In the genomic region with DNA sequence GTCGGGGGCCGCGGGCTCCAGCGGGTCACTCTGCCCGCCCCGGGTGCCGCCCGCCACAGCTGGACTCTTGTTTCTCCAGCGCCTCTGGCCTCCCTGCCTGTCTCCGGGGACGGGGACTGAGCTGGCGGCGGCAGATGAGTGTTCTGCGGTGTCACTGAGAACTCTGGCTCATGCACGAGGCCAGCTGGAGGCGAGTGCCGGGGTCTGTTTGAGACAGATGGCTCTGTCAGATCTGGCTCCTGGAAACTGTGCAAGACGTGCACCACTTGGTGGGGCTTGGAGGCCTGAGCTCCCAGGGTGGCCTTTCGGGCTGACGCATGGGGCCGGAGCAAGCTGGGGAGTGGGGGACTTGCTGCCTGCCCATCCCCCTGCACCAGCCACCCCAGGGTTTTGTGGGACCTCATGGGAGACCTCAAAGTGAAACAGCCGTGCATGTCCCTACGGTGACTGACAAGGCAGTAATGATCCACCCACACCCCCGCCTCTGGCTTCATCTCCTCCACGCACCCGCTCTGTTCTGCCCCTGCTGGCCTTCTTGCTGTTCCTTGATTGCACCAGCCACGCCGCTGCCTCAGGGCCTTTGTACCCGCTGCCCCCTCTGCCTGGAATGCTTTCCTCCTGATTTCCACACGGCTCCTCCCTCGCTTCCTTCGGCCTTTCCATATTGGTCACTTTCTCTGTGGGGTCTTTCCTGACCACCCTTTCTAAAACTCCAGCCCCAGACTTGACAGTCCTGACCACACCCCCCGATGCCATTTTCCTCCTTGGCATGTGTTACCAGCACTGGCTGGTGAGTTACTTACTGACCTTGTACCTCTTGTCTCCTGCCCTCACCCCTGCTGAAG, we compare ENCODE assay signal across 11 cellular contexts.
DNase-seq lines count a peak whose midpoint lies in the region; ATAC-seq and TF ChIP-seq lines count a peak whose summit lies in the region.
"Had no signal": no experiment of that assay in that cellular context is flagged by ENCODE, and none has a peak within 500 bp of the region (broad histone marks: within the 10 kb centered on the region; RNA-seq: fewer than 3 reads in every experiment).

No MANE protein-coding gene starts in this region.

- no peaks in the 10 kb centered on the region for H4K20me1 ChIP-seq in PC-9 (ENCODE audit: insufficient read depth)

- no peak overlapping the region for H2AFZ ChIP-seq in PC-9

- H3K27ac Mint-ChIP-seq in mesothelial cell of epicardium, result no peak overlapping the region
- H3K27ac Mint-ChIP-seq in immature natural killer cell, result no peak overlapping the region
- H3K27ac Mint-ChIP-seq: activated T-helper 17 cell treated with anti-CD3 and anti-CD28 coated beads, Interleukin-2, amount 50 U/mL, for 72 hours; IgD-negative memory B cell had no signal

- H3K4me2 ChIP-seq in skeletal muscle satellite cell (ENCODE audit: low read length), result peak overlapping the region; percentile 83
- H3K4me2 ChIP-seq in PC-9, result no peak overlapping the region

- H3K9me3 ChIP-seq in adrenal gland (replicated peaks in 1 of 3) (no peaks in the 10 kb centered on the region), right cardiac atrium (ENCODE audit: control insufficient read depth, low read length) (no peaks in the 10 kb centered on the region), skeletal muscle satellite cell (replicated peaks; ENCODE audit: low read length) (no peaks in the 10 kb centered on the region), PC-9 (ENCODE audit: insufficient read depth, low read depth) (no peaks in the 10 kb centered on the region)

- POLR2A ChIA-PET in PC-9 (lab: Charles Lee; ENCODE audit: unreplicated experiment), result no interaction called here

- peak; percentile 31 to 55 for ATAC-seq in right cardiac atrium
- ATAC-seq in GM21717 (IDR thresholded peaks at IDR 0.05; ENCODE audit: unreplicated experiment), result no peak
- ATAC-seq: activated T-helper 17 cell treated with anti-CD3 and anti-CD28 coated beads, Interleukin-2, amount 50 U/mL, for 72 hours had no signal

- H3K4me1 Mint-ChIP-seq in mesothelial cell of epicardium (peaks cover 24% of the 10 kb centered on the region), immature natural killer cell (peaks cover 0 to 5% of the 10 kb centered on the region in 2 donors)
- H3K4me1 Mint-ChIP-seq: activated T-helper 17 cell treated with anti-CD3 and anti-CD28 coated beads, Interleukin-2, amount 50 U/mL, for 72 hours; IgD-negative memory B cell had no signal

- H3K4me3 Mint-ChIP-seq in mesothelial cell of epicardium (no peak overlapping the region), immature natural killer cell (no peak overlapping the region)
- H3K4me3 Mint-ChIP-seq: activated T-helper 17 cell treated with anti-CD3 and anti-CD28 coated beads, Interleukin-2, amount 50 U/mL, for 72 hours; IgD-negative memory B cell had no signal

- H3K36me3 Mint-ChIP-seq in mesothelial cell of epicardium (peaks cover 2% of the 10 kb centered on the region), immature natural killer cell (no peaks in the 10 kb centered on the region)

- TF ChIP-seq CTCF in adrenal gland (IDR thresholded peaks at IDR 0.05), result peak in 2 of 6 experiments; percentile 19 to 23
- TF ChIP-seq CTCF in mesothelial cell of epicardium (IDR thresholded peaks at IDR 0.05; ENCODE audit: unreplicated experiment), result no peak
- TF ChIP-seq CTCF in PC-9 (conservative IDR thresholded peaks at IDR 0.05), result no peak

- H3F3A ChIP-seq in PC-9 (ENCODE audit: insufficient read depth, low read depth), result no peaks in the 10 kb centered on the region

- no peak for TF ChIP-seq POLR2A in adrenal gland (IDR thresholded peaks at IDR 0.05)

- H3K9me2 ChIP-seq in PC-9 (ENCODE audit: insufficient read depth), result no peaks in the 10 kb centered on the region

- no peaks in the 10 kb centered on the region for H3K79me2 ChIP-seq in PC-9 (ENCODE audit: low read depth)

- CTCF ChIA-PET in PC-9 (lab: Charles Lee), result no interaction called here

- H3K27me3 Mint-ChIP-seq in mesothelial cell of epicardium (ENCODE audit: low read depth), result no peaks in the 10 kb centered on the region
- peaks cover 1 to 4% (median 3%) of the 10 kb centered on the region in 3 donors for H3K27me3 Mint-ChIP-seq in immature natural killer cell (ENCODE audit: low read depth in 3 of 3)
- H3K27me3 Mint-ChIP-seq: activated T-helper 17 cell treated with anti-CD3 and anti-CD28 coated beads, Interleukin-2, amount 50 U/mL, for 72 hours had no signal

- H3K9me3 Mint-ChIP-seq in mesothelial cell of epicardium (no peaks in the 10 kb centered on the region), immature natural killer cell (no peaks in the 10 kb centered on the region)
- H3K9me3 Mint-ChIP-seq: activated T-helper 17 cell treated with anti-CD3 and anti-CD28 coated beads, Interleukin-2, amount 50 U/mL, for 72 hours; IgD-negative memory B cell had no signal

- no peaks in the 10 kb centered on the region for H3K27me3 ChIP-seq in adrenal gland
- no peaks in the 10 kb centered on the region for H3K27me3 ChIP-seq in right cardiac atrium (ENCODE audit: control insufficient read depth, insufficient read depth)
- H3K27me3 ChIP-seq in skeletal muscle satellite cell (ENCODE audit: control insufficient read depth, insufficient read depth, low read length), result no peaks in the 10 kb centered on the region
- no peaks in the 10 kb centered on the region for H3K27me3 ChIP-seq in PC-9 (ENCODE audit: insufficient read depth, low read depth)

- 55 to 73% (median 67%) methylated on average over 22 to 33 of the region's 33 CpGs for WGBS in adrenal gland, 4 donors
- 61% methylated on average over 33 of the region's 33 CpGs for WGBS in right cardiac atrium

- DNase-seq in EL (peak; percentile 47), adrenal gland (peak in 6 of 7 donors; percentile 78 to 86 (median 80)), right cardiac atrium (peak; percentile 83 to 92 (median 90)), mesothelial cell of epicardium (ENCODE audit: low spot score in 2 of 2, unreplicated experiment in 2 of 2) (no peak), PC-9 (no peak), immature natural killer cell (no peak)
- DNase-seq: SIG-M5 had no signal

- H3K27ac ChIP-seq in adrenal gland (peak overlapping the region; percentile 69 to 94 (median 81)), right cardiac atrium (ENCODE audit: low read length) (peak overlapping the region; percentile 48), PC-9 (no peak overlapping the region)

- H3K9ac ChIP-seq in skeletal muscle satellite cell (ENCODE audit: low read depth, low read length), result peak overlapping the region; percentile 56

- H3K4me3 ChIP-seq in adrenal gland (no peak overlapping the region), right cardiac atrium (ENCODE audit: low read length) (no peak overlapping the region), skeletal muscle satellite cell (ENCODE audit: low read length) (peak overlapping the region; percentile 40), PC-9 (no peak overlapping the region)

- H3K4me1 ChIP-seq in adrenal gland (replicated peaks in 1 of 2), result peaks cover 38 to 71% of the 10 kb centered on the region in 2 donors
- no peaks in the 10 kb centered on the region for H3K4me1 ChIP-seq in right cardiac atrium (ENCODE audit: control insufficient read depth, insufficient read depth, low read length)
- peaks cover 52% of the 10 kb centered on the region for H3K4me1 ChIP-seq in skeletal muscle satellite cell (ENCODE audit: control insufficient read depth, insufficient read depth, low read length)
- H3K4me1 ChIP-seq in PC-9 (replicated peaks; ENCODE audit: insufficient read depth), result no peaks in the 10 kb centered on the region

- intact Hi-C loops in adrenal gland (cut with DNase I), result loop anchor here in 1 of 2 donors (10.0 kb wide), 1 partner anchor 328 kb away; the partner anchor contains the start of gene GSE1
- intact Hi-C loops in right cardiac atrium (cut with DNase I), result no loop called here
- intact Hi-C loops in PC-9 (cut with micrococcal nuclease; ENCODE audit: unreplicated experiment), result no loop called here

- no TSS peak for BruUV-seq in PC-9 (replicated peaks; lab: Mats Ljungman, UMichigan)

- H3K36me3 ChIP-seq in adrenal gland (replicated peaks in 1 of 2) (no peaks in the 10 kb centered on the region), skeletal muscle satellite cell (ENCODE audit: insufficient read depth, low read length) (no peaks in the 10 kb centered on the region), PC-9 (ENCODE audit: low read depth) (no peaks in the 10 kb centered on the region)

Comparison
In these comparisons a context has a peak if more than half of its experiments do, and no peak if none do; other contexts are left out.
1. DNase-seq: peak in EL (single experiment), adrenal gland (6 of 7) and right cardiac atrium (3 of 3); none in mesothelial cell of epicardium (0 of 2), PC-9 (0 of 2) and immature natural killer cell (0 of 3).